In the genomic region with DNA sequence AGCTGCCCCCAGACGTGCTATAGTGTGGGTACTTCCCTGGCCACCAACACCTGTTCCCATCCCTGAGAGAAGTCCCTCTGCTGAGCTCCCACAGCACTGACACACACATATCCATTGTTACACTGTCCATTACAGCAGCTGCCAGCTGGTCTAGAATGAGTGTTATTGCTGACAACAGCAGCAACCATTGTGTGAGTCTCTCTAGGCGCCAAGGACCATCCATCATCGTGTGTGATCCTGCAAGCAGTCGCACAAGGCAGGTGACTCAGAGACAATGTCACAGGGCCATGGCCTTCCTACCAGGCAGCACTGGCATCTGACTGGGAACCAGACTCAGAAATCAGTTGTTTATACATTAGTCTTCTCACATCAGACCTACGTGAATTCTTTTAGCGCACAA, we compare ENCODE assay signal across 10 cellular contexts. TPM values are rescaled to one million over a fixed set of nuclear protein-coding genes. Genes with fewer than 3 reads are reported as not detected.
A peak's percentile ranks its signal among the peaks of the same experiment; 100 is the strongest.
DNase-seq lines count a peak whose midpoint lies in the region; ATAC-seq and TF ChIP-seq lines count a peak whose summit lies in the region.
"Had no signal": no experiment of that assay in that cellular context is flagged by ENCODE, and none has a peak within 500 bp of the region (broad histone marks: within the 10 kb centered on the region; RNA-seq: fewer than 3 reads in every experiment).

No MANE protein-coding gene starts in this region.

- no peak for ATAC-seq in activated T-cell treated with anti-CD3 and anti-CD28 coated beads, Interleukin-2, amount 50 U/mL, for 4 hours
- ATAC-seq in stimulated activated effector memory CD8-positive, alpha-beta T cell treated with anti-CD3 and anti-CD28 coated beads, Interleukin-12 subunit alpha, Interleukin-12 subunit beta, amount 100 ng/mL, for 72 hours, result no peak
- no peak for ATAC-seq in HG03108 (IDR thresholded peaks at IDR 0.05; ENCODE audit: unreplicated experiment)

- no peaks in the 10 kb centered on the region for H3K9me3 Mint-ChIP-seq in activated T-cell treated with anti-CD3 and anti-CD28 coated beads, Interleukin-2, amount 50 U/mL, for 24 hours
- H3K9me3 Mint-ChIP-seq in activated T-cell treated with anti-CD3 and anti-CD28 coated beads, Interleukin-2, amount 50 U/mL, for 4 hours, result no peaks in the 10 kb centered on the region
- H3K9me3 Mint-ChIP-seq in glutamatergic neuron (ENCODE audit: unreplicated experiment), result peaks cover 17% of the 10 kb centered on the region
- H3K9me3 Mint-ChIP-seq in stimulated activated effector memory CD8-positive, alpha-beta T cell treated with anti-CD3 and anti-CD28 coated beads, Interleukin-12 subunit alpha, Interleukin-12 subunit beta, amount 100 ng/mL, for 72 hours, result no peaks in the 10 kb centered on the region
- H3K9me3 Mint-ChIP-seq: T-helper 1 cell treated with Interleukin-12 subunit alpha and Interleukin-12 subunit beta and Interleukin-4 antibody, amounts not matched to agents 30 μg/mL and 1 μg/mL, for 36 hours had no signal

- H3K4me3 Mint-ChIP-seq in activated T-cell treated with anti-CD3 and anti-CD28 coated beads, Interleukin-2, amount 50 U/mL, for 24 hours, result no peak overlapping the region
- no peak overlapping the region for H3K4me3 Mint-ChIP-seq in activated T-cell treated with anti-CD3 and anti-CD28 coated beads, Interleukin-2, amount 50 U/mL, for 4 hours
- peak overlapping the region; percentile 3 for H3K4me3 Mint-ChIP-seq in glutamatergic neuron (ENCODE audit: unreplicated experiment)
- H3K4me3 Mint-ChIP-seq in stimulated activated effector memory CD8-positive, alpha-beta T cell treated with anti-CD3 and anti-CD28 coated beads, Interleukin-12 subunit alpha, Interleukin-12 subunit beta, amount 100 ng/mL, for 72 hours, result no peak overlapping the region
- H3K4me3 Mint-ChIP-seq: T-helper 1 cell treated with Interleukin-12 subunit alpha and Interleukin-12 subunit beta and Interleukin-4 antibody, amounts not matched to agents 30 μg/mL and 1 μg/mL, for 36 hours had no signal

- H3K4me1 Mint-ChIP-seq in activated T-cell treated with anti-CD3 and anti-CD28 coated beads, Interleukin-2, amount 50 U/mL, for 24 hours (ENCODE audit: low read depth), result peaks cover 7% of the 10 kb centered on the region
- peaks cover 15% of the 10 kb centered on the region for H3K4me1 Mint-ChIP-seq in activated T-cell treated with anti-CD3 and anti-CD28 coated beads, Interleukin-2, amount 50 U/mL, for 4 hours (ENCODE audit: low read depth)
- peaks cover 26% of the 10 kb centered on the region for H3K4me1 Mint-ChIP-seq in glutamatergic neuron (ENCODE audit: low read depth, unreplicated experiment)
- peaks cover 44% of the 10 kb centered on the region for H3K4me1 Mint-ChIP-seq in stimulated activated effector memory CD8-positive, alpha-beta T cell treated with anti-CD3 and anti-CD28 coated beads, Interleukin-12 subunit alpha, Interleukin-12 subunit beta, amount 100 ng/mL, for 72 hours

- no peak overlapping the region for H3K4me3 ChIP-seq in SJSA1
- no peak overlapping the region for H3K4me3 ChIP-seq in esophagus squamous epithelium

- H3K27ac ChIP-seq in SJSA1, result peak overlapping the region; percentile 61
- peak overlapping the region in 2 of 4 donors; percentile 2 to 30 for H3K27ac ChIP-seq in esophagus squamous epithelium

- H3K4me1 ChIP-seq in SJSA1 (replicated peaks) (peaks cover 18% of the 10 kb centered on the region), esophagus squamous epithelium (peaks cover 0 to 18% (median 0%) of the 10 kb centered on the region in 3 donors)

- H3K27me3 Mint-ChIP-seq in activated T-cell treated with anti-CD3 and anti-CD28 coated beads, Interleukin-2, amount 50 U/mL, for 24 hours, result no peaks in the 10 kb centered on the region
- H3K27me3 Mint-ChIP-seq in activated T-cell treated with anti-CD3 and anti-CD28 coated beads, Interleukin-2, amount 50 U/mL, for 4 hours (ENCODE audit: low read depth), result no peaks in the 10 kb centered on the region
- H3K27me3 Mint-ChIP-seq in glutamatergic neuron (ENCODE audit: unreplicated experiment), result peaks cover 15% of the 10 kb centered on the region

- TF ChIP-seq POLR2A in esophagus squamous epithelium (IDR thresholded peaks at IDR 0.05), result no peak

- intact Hi-C loops in esophagus squamous epithelium (cut with DNase I), result no loop called here

- DNase-seq in activated T-cell treated with anti-CD3 and anti-CD28 coated beads, Interleukin-2, amount 50 U/mL, for 24 hours, result no peak
- DNase-seq in activated T-cell treated with anti-CD3 and anti-CD28 coated beads, Interleukin-2, amount 50 U/mL, for 4 hours, result no peak
- DNase-seq in SJSA1 (ENCODE audit: low read depth in 1 of 2, low spot score in 2 of 2), result peak; percentile 76 to 92
- no peak for DNase-seq in glutamatergic neuron
- DNase-seq in stimulated activated effector memory CD8-positive, alpha-beta T cell treated with anti-CD3 and anti-CD28 coated beads, Interleukin-12 subunit alpha, Interleukin-12 subunit beta, amount 100 ng/mL, for 72 hours (ENCODE audit: low spot score in 2 of 2), result no peak
- DNase-seq in esophagus squamous epithelium (lab: John Stamatoyannopoulos, UW), result no peak
- no peak for DNase-seq in central memory CD4-positive, alpha-beta T cell
- DNase-seq: stimulated activated CD4-positive, alpha-beta T cell treated with anti-CD3 and anti-CD28 coated beads, Interleukin-2, amount 100 ng/mL, for 48 hours had no signal

- 70 to 75% methylated on average over 6 of the region's 6 CpGs for WGBS in esophagus squamous epithelium, 2 donors

- no peak for TF ChIP-seq CTCF in glutamatergic neuron (IDR thresholded peaks at IDR 0.05; ENCODE audit: partially characterized antibody, unreplicated experiment)
- no peak for TF ChIP-seq CTCF in esophagus squamous epithelium (IDR thresholded peaks at IDR 0.05)

- H3K9me3 ChIP-seq in SJSA1 (replicated peaks) (no peaks in the 10 kb centered on the region; the same call in 1 of the 2 replicates), esophagus squamous epithelium (no peaks in the 10 kb centered on the region)

- peak overlapping the region; percentile 27 for H3K27ac Mint-ChIP-seq in activated T-cell treated with anti-CD3 and anti-CD28 coated beads, Interleukin-2, amount 50 U/mL, for 24 hours
- peak overlapping the region; percentile 31 for H3K27ac Mint-ChIP-seq in glutamatergic neuron (ENCODE audit: unreplicated experiment)
- H3K27ac Mint-ChIP-seq in stimulated activated effector memory CD8-positive, alpha-beta T cell treated with anti-CD3 and anti-CD28 coated beads, Interleukin-12 subunit alpha, Interleukin-12 subunit beta, amount 100 ng/mL, for 72 hours, result peak overlapping the region; percentile 67
- H3K27ac Mint-ChIP-seq: T-helper 1 cell treated with Interleukin-12 subunit alpha and Interleukin-12 subunit beta and Interleukin-4 antibody, amounts not matched to agents 30 μg/mL and 1 μg/mL, for 36 hours had no signal

- H3K27me3 ChIP-seq in SJSA1 (replicated peaks), result no peaks in the 10 kb centered on the region
- no peaks in the 10 kb centered on the region for H3K27me3 ChIP-seq in esophagus squamous epithelium

- peaks cover 86% of the 10 kb centered on the region for H3K36me3 ChIP-seq in SJSA1
- H3K36me3 ChIP-seq in esophagus squamous epithelium, result peaks cover 35 to 99% (median 36%) of the 10 kb centered on the region in 3 donors

- peaks cover 92% of the 10 kb centered on the region for H3K36me3 Mint-ChIP-seq in activated T-cell treated with anti-CD3 and anti-CD28 coated beads, Interleukin-2, amount 50 U/mL, for 24 hours (ENCODE audit: low read depth)
- peaks cover 54% of the 10 kb centered on the region for H3K36me3 Mint-ChIP-seq in activated T-cell treated with anti-CD3 and anti-CD28 coated beads, Interleukin-2, amount 50 U/mL, for 4 hours (ENCODE audit: insufficient read depth)
- H3K36me3 Mint-ChIP-seq in glutamatergic neuron (ENCODE audit: unreplicated experiment), result peaks cover 18% of the 10 kb centered on the region
- H3K36me3 Mint-ChIP-seq in stimulated activated effector memory CD8-positive, alpha-beta T cell treated with anti-CD3 and anti-CD28 coated beads, Interleukin-12 subunit alpha, Interleukin-12 subunit beta, amount 100 ng/mL, for 72 hours, result peaks cover 79% of the 10 kb centered on the region

RNA-seq across cellular contexts. Expression of a gene that starts 56.3 kb away (rescaled TPM):
- total RNA-seq in activated T-cell treated with anti-CD3 and anti-CD28 coated beads, Interleukin-2, amount 50 U/mL, for 4 hours, result 10 to 100 TPM; 27.4 to 32.4 (median 32.2) TPM
- total RNA-seq in SJSA1 (2014; rRNA removed; shearing (Covaris generic)), result 39.6 and 45.3 TPM in 2 replicates
- 105 TPM for total RNA-seq in glutamatergic neuron (ENCODE audit: unreplicated experiment)
- total RNA-seq in esophagus squamous epithelium, result 10 to 100 TPM; 36.7 to 51.4 (median 46.8) TPM

Comparison
In these comparisons a context has a peak if more than half of its experiments do, and no peak if none do; other contexts are left out.
1. DNase-seq: peak in SJSA1 (2 of 2); none in activated T-cell treated with anti-CD3 and anti-CD28 coated beads, Interleukin-2, amount 50 U/mL, for 24 hours (single experiment), activated T-cell treated with anti-CD3 and anti-CD28 coated beads, Interleukin-2, amount 50 U/mL, for 4 hours (single experiment), glutamatergic neuron (single experiment), stimulated activated effector memory CD8-positive, alpha-beta T cell treated with anti-CD3 and anti-CD28 coated beads, Interleukin-12 subunit alpha, Interleukin-12 subunit beta, amount 100 ng/mL, for 72 hours (0 of 2), esophagus squamous epithelium (single experiment) and central memory CD4-positive, alpha-beta T cell (single experiment).
2. Peak in every context shown above with its lines, with median percentiles within 50 percentile points of each other: H3K27ac Mint-ChIP-seq.